Comparison of ENCODE assay signal across 1 cellular context in the genomic region with DNA sequence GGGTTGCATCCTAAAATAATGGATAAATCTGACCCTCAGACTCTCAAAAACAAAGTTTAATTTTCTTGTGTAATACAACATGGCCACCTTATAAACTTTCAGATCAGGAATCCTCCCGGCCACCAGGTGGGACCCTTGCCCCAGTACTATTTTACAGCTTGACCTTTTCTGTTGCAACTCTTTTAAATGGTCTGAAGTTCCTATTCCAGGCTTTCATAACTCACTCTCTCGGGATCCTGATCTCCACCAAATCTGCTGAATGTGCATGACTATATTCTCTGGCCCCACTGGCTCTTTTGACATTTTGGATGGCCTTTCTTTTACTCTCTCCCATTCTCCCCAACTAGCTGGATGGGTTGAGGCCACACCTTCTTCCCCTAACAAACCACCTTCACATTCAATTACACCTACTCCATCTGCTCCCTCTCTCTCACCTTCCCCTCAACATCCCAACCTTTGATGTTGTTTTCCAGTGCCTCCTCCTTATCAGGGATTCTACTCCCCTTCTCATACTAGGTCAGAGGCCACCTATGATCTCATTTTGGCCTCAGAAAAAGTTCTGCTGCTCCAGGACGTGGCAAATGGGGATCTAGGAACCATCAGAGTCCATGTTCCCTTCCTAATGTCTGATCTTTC.
TF ChIP-seq lines count a peak whose summit lies in the region.

No MANE protein-coding gene starts in this region.

TF ChIP-seq in HepG2, 621 proteins besides CTCF, POLR2A, EP300 and RAD21 (continued from another document):
- TF ChIP-seq, protein P1, sequence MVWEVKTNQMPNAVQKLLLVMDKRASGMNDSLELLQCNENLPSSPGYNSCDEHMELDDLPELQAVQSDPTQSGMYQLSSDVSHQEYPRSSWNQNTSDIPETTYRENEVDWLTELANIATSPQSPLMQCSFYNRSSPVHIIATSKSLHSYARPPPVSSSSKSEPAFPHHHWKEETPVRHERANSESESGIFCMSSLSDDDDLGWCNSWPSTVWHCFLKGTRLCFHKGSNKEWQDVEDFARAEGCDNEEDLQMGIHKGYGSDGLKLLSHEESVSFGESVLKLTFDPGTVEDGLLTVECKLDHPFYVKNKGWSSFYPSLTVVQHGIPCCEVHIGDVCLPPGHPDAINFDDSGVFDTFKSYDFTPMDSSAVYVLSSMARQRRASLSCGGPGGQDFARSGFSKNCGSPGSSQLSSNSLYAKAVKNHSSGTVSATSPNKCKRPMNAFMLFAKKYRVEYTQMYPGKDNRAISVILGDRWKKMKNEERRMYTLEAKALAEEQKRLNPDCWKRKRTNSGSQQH (CRISPR knock-in tag; IDR thresholded peaks at IDR 0.05; ENCODE audit: low read depth): no peak
- TF ChIP-seq ZNF33A (CRISPR knock-in tag; IDR thresholded peaks at IDR 0.05; ENCODE audit: borderline replicate concordance) (no peak), MAFK (conservative IDR thresholded peaks at IDR 0.05 in 1 of 2, IDR thresholded peaks at IDR 0.05 in 1 of 2; ENCODE audit: low read length in 2 of 2) (peak; percentile 65 to 69), ISX (CRISPR knock-in tag; conservative IDR thresholded peaks at IDR 0.05) (no peak), ZMYM4 (CRISPR knock-in tag; IDR thresholded peaks at IDR 0.05) (peak; percentile 77), NR2F6 (IDR thresholded peaks at IDR 0.05) (0 out of 2 replicates have a peak, but pooled peaks have one; percentile 6), NR2F6 (CRISPR knock-in tag; IDR thresholded peaks at IDR 0.05) (peak; percentile 29; the same call in 1 of the 2 replicates), EEA1 (CRISPR knock-in tag; IDR thresholded peaks at IDR 0.05; ENCODE audit: borderline replicate concordance) (no peak), REPIN1 (CRISPR knock-in tag; IDR thresholded peaks at IDR 0.05; ENCODE audit: borderline replicate concordance, low read depth) (no peak), HOXA7 (CRISPR knock-in tag; IDR thresholded peaks at IDR 0.05) (no peak), ELF1 (CRISPR knock-in tag; IDR thresholded peaks at IDR 0.05) (no peak), ZFY (CRISPR knock-in tag; IDR thresholded peaks at IDR 0.05) (no peak), FOXP1 (IDR thresholded peaks at IDR 0.05) (no peak), FOXP1 (CRISPR knock-in tag; IDR thresholded peaks at IDR 0.05) (0 out of 2 replicates have a peak, but pooled peaks have one; percentile 11), PPARG (CRISPR knock-in tag; conservative IDR thresholded peaks at IDR 0.05) (peak; percentile 81; the same call in 1 of the 2 replicates), ZNF577 (CRISPR knock-in tag; IDR thresholded peaks at IDR 0.05; ENCODE audit: borderline replicate concordance, low read depth) (no peak), TBX3 (IDR thresholded peaks at IDR 0.05; ENCODE audit: borderline replicate concordance) (no peak), ZNF781 (CRISPR knock-in tag; IDR thresholded peaks at IDR 0.05; ENCODE audit: borderline replicate concordance, not compliant biosample characterization) (no peak), SOX13 (IDR thresholded peaks at IDR 0.05) (no peak), SOX13 (CRISPR knock-in tag; conservative IDR thresholded peaks at IDR 0.05 in 1 of 2, IDR thresholded peaks at IDR 0.05 in 1 of 2) (0 out of 4 replicates have a peak, but pooled peaks of 1 of the 2 experiments have one; percentile 16), ZNF570 (CRISPR knock-in tag; IDR thresholded peaks at IDR 0.05; ENCODE audit: borderline replicate concordance) (no peak), ZBTB26 (CRISPR knock-in tag; IDR thresholded peaks at IDR 0.05; ENCODE audit: borderline replicate concordance) (no peak), MAFF (IDR thresholded peaks at IDR 0.05; ENCODE audit: low read depth, low read length) (peak; percentile 50; the same call in 1 of the 2 replicates), STAG1 (CRISPR knock-in tag; IDR thresholded peaks at IDR 0.05) (peak; percentile 43), POGZ (CRISPR knock-in tag; IDR thresholded peaks at IDR 0.05) (peak; percentile 57; the same call in 1 of the 2 replicates)
- TF ChIP-seq, protein P2, sequence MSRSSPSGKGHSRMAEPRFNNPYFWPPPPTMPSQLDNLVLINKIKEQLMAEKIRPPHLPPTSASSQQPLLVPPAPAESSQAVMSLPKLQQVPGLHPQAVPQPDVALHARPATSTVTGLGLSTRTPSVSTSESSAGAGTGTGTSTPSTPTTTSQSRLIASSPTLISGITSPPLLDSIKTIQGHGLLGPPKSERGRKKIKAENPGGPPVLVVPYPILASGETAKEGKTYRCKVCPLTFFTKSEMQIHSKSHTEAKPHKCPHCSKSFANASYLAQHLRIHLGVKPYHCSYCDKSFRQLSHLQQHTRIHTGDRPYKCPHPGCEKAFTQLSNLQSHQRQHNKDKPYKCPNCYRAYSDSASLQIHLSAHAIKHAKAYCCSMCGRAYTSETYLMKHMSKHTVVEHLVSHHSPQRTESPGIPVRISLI (CRISPR knock-in tag; IDR thresholded peaks at IDR 0.05; ENCODE audit: borderline replicate concordance): no peak
- TF ChIP-seq, protein P3, sequence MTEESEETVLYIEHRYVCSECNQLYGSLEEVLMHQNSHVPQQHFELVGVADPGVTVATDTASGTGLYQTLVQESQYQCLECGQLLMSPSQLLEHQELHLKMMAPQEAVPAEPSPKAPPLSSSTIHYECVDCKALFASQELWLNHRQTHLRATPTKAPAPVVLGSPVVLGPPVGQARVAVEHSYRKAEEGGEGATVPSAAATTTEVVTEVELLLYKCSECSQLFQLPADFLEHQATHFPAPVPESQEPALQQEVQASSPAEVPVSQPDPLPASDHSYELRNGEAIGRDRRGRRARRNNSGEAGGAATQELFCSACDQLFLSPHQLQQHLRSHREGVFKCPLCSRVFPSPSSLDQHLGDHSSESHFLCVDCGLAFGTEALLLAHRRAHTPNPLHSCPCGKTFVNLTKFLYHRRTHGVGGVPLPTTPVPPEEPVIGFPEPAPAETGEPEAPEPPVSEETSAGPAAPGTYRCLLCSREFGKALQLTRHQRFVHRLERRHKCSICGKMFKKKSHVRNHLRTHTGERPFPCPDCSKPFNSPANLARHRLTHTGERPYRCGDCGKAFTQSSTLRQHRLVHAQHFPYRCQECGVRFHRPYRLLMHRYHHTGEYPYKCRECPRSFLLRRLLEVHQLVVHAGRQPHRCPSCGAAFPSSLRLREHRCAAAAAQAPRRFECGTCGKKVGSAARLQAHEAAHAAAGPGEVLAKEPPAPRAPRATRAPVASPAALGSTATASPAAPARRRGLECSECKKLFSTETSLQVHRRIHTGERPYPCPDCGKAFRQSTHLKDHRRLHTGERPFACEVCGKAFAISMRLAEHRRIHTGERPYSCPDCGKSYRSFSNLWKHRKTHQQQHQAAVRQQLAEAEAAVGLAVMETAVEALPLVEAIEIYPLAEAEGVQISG (CRISPR knock-in tag; IDR thresholded peaks at IDR 0.05): peak; percentile 56
